In genomic region chr10:97549587-97550322, GRCh38 we compare ENCODE assay signal across 9 cellular contexts. TPM values are rescaled to one million over a fixed set of nuclear protein-coding genes. Genes with fewer than 3 reads are reported as not detected.
DNase-seq lines count a peak whose midpoint lies in the region; ATAC-seq and TF ChIP-seq lines count a peak whose summit lies in the region.
"Had no signal": no experiment of that assay in that cellular context is flagged by ENCODE, and none has a peak within 500 bp of the region (broad histone marks: within the 10 kb centered on the region; RNA-seq: fewer than 3 reads in every experiment).

No MANE protein-coding gene starts in this region.

- H3K36me3 Mint-ChIP-seq in T-helper 17 cell (ENCODE audit: low read depth) = no peaks in the 10 kb centered on the region

- peak overlapping the region; percentile 71 for H3K27ac ChIP-seq in left ventricle myocardium inferior (replicated peaks)
- peak overlapping the region; percentile 84 for H3K27ac ChIP-seq in psoas muscle

- no peak overlapping the region for H3K4me3 Mint-ChIP-seq in T-helper 17 cell

- ATAC-seq in T-helper 17 cell (no peak), psoas muscle (peak; percentile 23 to 87 (median 63)), HG02642 (IDR thresholded peaks at IDR 0.05; ENCODE audit: poor library complexity, unreplicated experiment) (no peak), HG03432 (IDR thresholded peaks at IDR 0.05; ENCODE audit: unreplicated experiment) (no peak)

- peaks cover 9% of the 10 kb centered on the region for H3K4me1 Mint-ChIP-seq in T-helper 17 cell

- H3K9me3 ChIP-seq in T-helper 17 cell (ENCODE audit: control insufficient read depth, low read length, poor library complexity, severe bottlenecking) = no peaks in the 10 kb centered on the region
- no peaks in the 10 kb centered on the region for H3K9me3 ChIP-seq in left ventricle myocardium inferior (replicated peaks)
- H3K9me3 ChIP-seq in psoas muscle = no peaks in the 10 kb centered on the region

- no peaks in the 10 kb centered on the region for H3K27me3 ChIP-seq in left ventricle myocardium inferior (ENCODE audit: low read depth)
- no peaks in the 10 kb centered on the region for H3K27me3 ChIP-seq in psoas muscle (ENCODE audit: insufficient read depth in 3 of 3, low read length in 2 of 3)

- 20 to 32% (median 26%) methylated on average over 13 of the region's 13 CpGs for whole genome bisulfite sequencing in psoas muscle, 3 donors

- peaks cover 4% of the 10 kb centered on the region for H3K27me3 Mint-ChIP-seq in T-helper 17 cell

- H3K27ac Mint-ChIP-seq in T-helper 17 cell = peak overlapping the region; percentile 72

- intact Hi-C loops in left ventricle myocardium inferior (cut with micrococcal nuclease) = loop anchor here (5.0 kb wide), 1 partner anchor 82 kb away; no protein-coding TSS in a partner anchor
- intact Hi-C loops in psoas muscle (cut with DNase I) = loop anchor here (5.0 kb wide), 2 partner anchors 47 to 82 kb away; no protein-coding TSS in a partner anchor

- TF ChIP-seq CTCF in left ventricle myocardium inferior (IDR thresholded peaks at IDR 0.05; ENCODE audit: borderline replicate concordance) = no peak
- TF ChIP-seq CTCF in psoas muscle (IDR thresholded peaks at IDR 0.05) = no peak

- DNase-seq in DMS53 treated with DMSO at 0.1 percent for 48 hours (lab: John Stamatoyannopoulos, UW; ENCODE audit: unreplicated experiment) = peak; percentile 71
- DNase-seq in T-helper 17 cell = no peak
- peak; percentile 43 for DNase-seq in left ventricle myocardium inferior
- DNase-seq in psoas muscle = peak; percentile 14 to 61
- DNase-seq in activated CD4-positive, alpha-beta T cell treated with anti-CD3 and anti-CD28 coated beads for 4 hours = no peak
- DNase-seq in kidney glomerular epithelial cell (lab: John Stamatoyannopoulos, UW) = no peak
- DNase-seq: activated gamma-delta T cell had no signal

- H3K36me3 ChIP-seq in left ventricle myocardium inferior (no peaks in the 10 kb centered on the region), psoas muscle (ENCODE audit: insufficient read depth in 1 of 2, low read depth in 1 of 2) (no peaks in the 10 kb centered on the region)

- H3K4me1 ChIP-seq in left ventricle myocardium inferior = peaks cover 66% of the 10 kb centered on the region
- peaks cover 60% of the 10 kb centered on the region for H3K4me1 ChIP-seq in psoas muscle

- H3K4me3 ChIP-seq in left ventricle myocardium inferior (no peak overlapping the region), psoas muscle (no peak overlapping the region)

RNA-seq across cellular contexts. Expression of gene ANKRD2, which starts 22.8 kb away (rescaled TPM):
- total RNA-seq in T-helper 17 cell = not detected
- 969 TPM for total RNA-seq in left ventricle myocardium inferior
- 1,000 to 10,000 TPM; 1,055 to 3,522 (median 2,378) TPM for total RNA-seq in psoas muscle
- polyA plus RNA-seq in psoas muscle = 1,000 to 10,000 TPM in 2 of 3 donors, 100 to 1,000 TPM in 1; 254 to 5,473 (median 1,117) TPM

RNA-seq across cellular contexts. Expression of gene HOGA1, which starts 34.4 kb away (rescaled TPM):
- total RNA-seq in T-helper 17 cell = not detected
- total RNA-seq in left ventricle myocardium inferior = 47.1 TPM
- total RNA-seq in psoas muscle = 10 to 100 TPM in 1 of 4 donors, 1 to 10 TPM in 2, under 1 TPM in 1; 0.66 to 12.3 (median 4.9) TPM
- polyA plus RNA-seq in psoas muscle = 1 to 10 TPM in 2 of 3 donors, under 1 TPM in 1; 0.96 to 3.4 (median 1.7) TPM

RNA-seq across cellular contexts. Expression of gene C10orf62, which starts 39.8 kb away (rescaled TPM):
- not detected for total RNA-seq in T-helper 17 cell
- 1.5 TPM for total RNA-seq in left ventricle myocardium inferior
- total RNA-seq in psoas muscle = 1 to 10 TPM in 2 of 4 donors, under 1 TPM in 1, not detected in 1; 0.56 to 1.1 (median 1.0) TPM
- polyA plus RNA-seq in psoas muscle = under 1 TPM in 2 of 3 donors, not detected in 1; 0.12 to 0.13 TPM

RNA-seq across cellular contexts. Expression of gene UBTD1, which starts 51.0 kb away (rescaled TPM):
- 1 to 10 TPM; 1.1 to 1.4 TPM for total RNA-seq in T-helper 17 cell
- total RNA-seq in left ventricle myocardium inferior = 17.1 TPM
- total RNA-seq in psoas muscle = 10 to 100 TPM; 16.0 to 39.2 (median 22.2) TPM
- polyA plus RNA-seq in psoas muscle = 10 to 100 TPM; 43.6 to 59.2 (median 56.7) TPM

RNA-seq across cellular contexts. Expression of gene MMS19, which starts 51.5 kb away (rescaled TPM):
- total RNA-seq in T-helper 17 cell (10 to 100 TPM; 60.1 to 71.2 TPM), left ventricle myocardium inferior (42.7 TPM), psoas muscle (10 to 100 TPM; 33.2 to 39.6 (median 34.4) TPM)
- 10 to 100 TPM; 29.8 to 47.6 (median 43.1) TPM for polyA plus RNA-seq in psoas muscle

Comparison
In these comparisons a context has a peak if more than half of its experiments do, and no peak if none do; other contexts are left out.
1. DNase-seq: peak in DMS53 treated with DMSO at 0.1 percent for 48 hours (single experiment), left ventricle myocardium inferior (single experiment) and psoas muscle (2 of 2); none in T-helper 17 cell (0 of 3), activated CD4-positive, alpha-beta T cell treated with anti-CD3 and anti-CD28 coated beads for 4 hours (0 of 2) and kidney glomerular epithelial cell (single experiment).
2. ATAC-seq: peak in psoas muscle (4 of 4); none in T-helper 17 cell (single experiment), HG02642 (single experiment) and HG03432 (single experiment).
3. RNA of gene ANKRD2, which starts 22.8 kb away (total RNA-seq): 1,055 to 3,522 TPM in psoas muscle and 969 TPM in left ventricle myocardium inferior (single experiment); not detected in T-helper 17 cell; every median in the first group is over 100 times any median in the second.